ENCODE assay signal across 13 cellular contexts in the genomic region with DNA sequence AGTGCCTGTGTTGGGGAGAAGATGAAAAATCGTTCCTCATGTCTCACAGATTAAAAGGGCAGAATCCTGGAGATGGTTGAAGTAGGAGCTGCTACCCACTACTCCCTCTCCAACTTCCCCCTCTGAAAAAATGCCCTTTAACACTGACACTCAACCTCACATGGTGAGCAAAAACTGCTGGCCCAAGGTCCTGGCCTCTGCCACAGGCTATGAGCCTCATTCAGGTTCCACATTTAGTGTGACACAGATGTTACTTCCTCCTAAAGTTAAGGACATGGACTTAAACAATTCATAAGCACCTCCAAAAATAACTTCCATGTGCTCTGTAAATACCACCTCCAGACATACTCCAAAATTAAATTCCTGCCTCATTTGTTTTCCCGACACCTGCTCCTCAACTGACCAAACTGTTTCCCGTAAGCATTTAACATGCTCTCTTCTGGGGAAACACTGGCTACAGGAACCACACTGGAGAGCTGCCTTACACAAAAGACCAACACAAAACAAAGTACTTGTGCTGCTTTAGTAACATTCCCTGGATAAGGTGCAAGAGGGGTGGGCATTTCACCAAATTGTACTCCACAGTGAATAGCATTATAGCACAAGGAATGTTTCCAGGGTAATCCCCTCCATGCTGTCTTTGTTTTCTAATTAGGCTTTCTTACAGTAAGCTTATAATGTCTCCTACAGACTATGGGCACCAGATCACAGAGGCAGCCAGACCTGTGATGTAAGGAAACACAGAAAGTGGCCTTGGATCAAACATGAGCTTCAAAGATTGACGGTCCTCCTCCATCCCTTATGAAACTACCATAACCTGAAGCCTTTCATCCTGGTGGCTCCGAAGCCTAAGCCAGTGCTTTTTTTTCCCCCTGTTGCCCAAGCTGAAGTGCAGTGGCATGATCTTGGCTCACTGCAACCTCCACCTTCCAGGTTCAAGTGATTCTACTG.
DNase-seq lines count a peak whose midpoint lies in the region; ATAC-seq and TF ChIP-seq lines count a peak whose summit lies in the region.
"Had no signal": no experiment of that assay in that cellular context is flagged by ENCODE, and none has a peak within 500 bp of the region (broad histone marks: within the 10 kb centered on the region; RNA-seq: fewer than 3 reads in every experiment).

No MANE protein-coding gene starts in this region.

- POLR2A ChIA-PET in HEK293T (lab: Yijun Ruan, JAX) = interaction anchor here (0.6 kb wide), 1 partner anchor 72 kb away, joined by 3 read pairs; no protein-coding TSS in a partner anchor

- no peaks in the 10 kb centered on the region for H3K36me3 ChIP-seq in HUES48 (ENCODE audit: control insufficient read depth, insufficient read depth, low read length)

- peak; percentile 28 for DNase-seq in COLO668 (lab: John Stamatoyannopoulos, UW; ENCODE audit: unreplicated experiment)
- DNase-seq in SHP77 (lab: John Stamatoyannopoulos, UW) = peak; percentile 52 to 55
- DNase-seq in medulla oblongata (ENCODE audit: extremely low spot score) = peak; percentile 21
- no peak for DNase-seq in HuH-7 (ENCODE audit: low spot score)
- DNase-seq in stimulated activated CD4-positive, alpha-beta T cell treated with anti-CD3 and anti-CD28 coated beads, Interleukin-2, amount 100 ng/mL, for 24 hours = no peak
- DNase-seq in HEK293T (ENCODE audit: extremely low spot score) = no peak
- DNase-seq: activated effector memory CD4-positive, alpha-beta T cell treated with Interleukin-2 at 50 U/mL for 16 hours; GOT3; mucosa of descending colon; NCI-H2227 treated with DMSO at 0.1 percent for 48 hours had no signal

- H3K27me3 ChIP-seq in HUES48 (ENCODE audit: control insufficient read depth, insufficient read depth, low read length) = no peaks in the 10 kb centered on the region

- peaks cover 28% of the 10 kb centered on the region for H3K4me1 ChIP-seq in HUES48 (ENCODE audit: control insufficient read depth, insufficient read depth, low read length)

- ATAC-seq in GM21786 (IDR thresholded peaks at IDR 0.05; ENCODE audit: unreplicated experiment) = no peak
- ATAC-seq: mucosa of descending colon, sciatic nerve had no signal

- H3K9me3 ChIP-seq in HUES48 (ENCODE audit: control insufficient read depth, insufficient read depth, low read length) = no peaks in the 10 kb centered on the region
- H3K9me3 ChIP-seq: mucosa of descending colon had no signal

- no peak overlapping the region for H3K9ac ChIP-seq in HUES48 (ENCODE audit: low read depth, low read length)

- CTCF ChIA-PET in HEK293T (lab: Yijun Ruan, JAX) = no interaction called here

- H3K4me3 ChIP-seq in HUES48 (ENCODE audit: low read depth, low read length) = no peak overlapping the region
- H3K4me3 ChIP-seq: mucosa of descending colon had no signal

- peak overlapping the region; percentile 2 for H3K27ac ChIP-seq in HUES48 (ENCODE audit: low read depth, low read length)

TF ChIP-seq in HEK293T, 16 proteins besides CTCF, POLR2A, EP300 and RAD21:
- TF ChIP-seq L3MBTL2 (conservative IDR thresholded peaks at IDR 0.05) = no peak
- TF ChIP-seq BHLHE40 (IDR thresholded peaks at IDR 0.05; ENCODE audit: borderline replicate concordance) = no peak
- TF ChIP-seq SP1 (IDR thresholded peaks at IDR 0.05) = no peak
- no peak for TF ChIP-seq NFRKB (IDR thresholded peaks at IDR 0.05)
- no peak for TF ChIP-seq FOXM1 (IDR thresholded peaks at IDR 0.05; ENCODE audit: borderline replicate concordance)
- no peak for TF ChIP-seq HDGF (IDR thresholded peaks at IDR 0.05; ENCODE audit: borderline replicate concordance)
- TF ChIP-seq LEF1 (IDR thresholded peaks at IDR 0.05; ENCODE audit: borderline replicate concordance) = no peak
- no peak for TF ChIP-seq ZNF384 (IDR thresholded peaks at IDR 0.05)

Comparison
In these comparisons a context has a peak if more than half of its experiments do, and no peak if none do; other contexts are left out.
1. DNase-seq: peak in COLO668 (single experiment), SHP77 (2 of 2) and medulla oblongata (single experiment); none in HuH-7 (single experiment), stimulated activated CD4-positive, alpha-beta T cell treated with anti-CD3 and anti-CD28 coated beads, Interleukin-2, amount 100 ng/mL, for 24 hours (0 of 2) and HEK293T (single experiment).